In the genomic region with DNA sequence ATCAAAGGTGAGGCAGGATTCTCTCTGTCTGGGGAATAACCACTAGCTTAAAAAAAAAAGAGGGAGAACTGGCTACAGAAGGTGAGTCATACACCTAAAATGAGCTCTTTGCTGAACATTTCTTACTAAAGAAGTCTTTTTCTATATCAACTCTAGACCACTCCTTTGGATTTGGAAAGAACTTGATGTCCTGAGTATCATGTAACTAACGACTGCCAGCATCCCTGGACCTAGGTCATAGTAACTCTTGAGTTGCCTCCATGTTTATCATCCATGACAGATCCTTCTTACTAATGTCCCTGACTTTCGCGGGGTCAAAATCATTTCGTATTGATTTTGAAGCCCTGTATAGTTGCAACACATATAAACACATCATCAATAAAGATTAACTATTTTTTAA, we compare ENCODE assay signal across 24 cellular contexts.
"Had no signal": no experiment of that assay in that cellular context is flagged by ENCODE, and none has a peak within 500 bp of the region (broad histone marks: within the 10 kb centered on the region; RNA-seq: fewer than 3 reads in every experiment).

No MANE protein-coding gene starts in this region.

- H3K36me3 Mint-ChIP-seq: natural killer cell treated with Interleukin-12 subunit alpha and Interleukin-12 subunit beta and Interleukin-15 and Interleukin-18, amount 100 ng/mL, for 72 hours had no signal

- ATAC-seq: activated CD4-positive, alpha-beta T cell treated with anti-CD3 and anti-CD28 coated beads for 36 hours; activated CD8-positive, alpha-beta memory T cell treated with anti-CD3 and anti-CD28 coated beads, Interleukin-2, amount 10 ng/mL, durations not matched to agents 7 days and 5 days; lower lobe of right lung; natural killer cell treated with Interleukin-12 subunit alpha and Interleukin-12 subunit beta and Interleukin-15 and Interleukin-18, amount 100 ng/mL, for 72 hours; pancreas; right lobe of liver had no signal

- H3K4me3 ChIP-seq: cardiac muscle cell, esophagus muscularis mucosa, hepatocyte, lower lobe of right lung, pancreas, right lobe of liver, suprapubic skin had no signal

- H2AFZ ChIP-seq: hepatocyte had no signal

- DNase-seq: activated CD4-positive, alpha-beta memory T cell treated with anti-CD3 and anti-CD28 coated beads for 36 hours; activated CD4-positive, alpha-beta T cell treated with anti-CD3 and anti-CD28 coated beads for 36 hours; activated CD8-positive, alpha-beta memory T cell treated with anti-CD3 and anti-CD28 coated beads, Interleukin-2, amount 10 ng/mL, durations not matched to agents 7 days and 5 days; activated naive CD4-positive, alpha-beta T cell; activated naive CD8-positive, alpha-beta T cell treated with anti-CD3 and anti-CD28 coated beads, Interleukin-2, amount 10 ng/mL, durations not matched to agents 7 days and 5 days; aorta; effector CD8-positive, alpha-beta T cell; islet precursor cell; lower lobe of right lung; pancreas; right lobe of liver; small intestine; stimulated activated CD4-positive, alpha-beta T cell treated with anti-CD3 and anti-CD28 coated beads, Interleukin-15, amount 100 ng/mL, for 24 hours; stimulated activated CD4-positive, alpha-beta T cell treated with anti-CD3 and anti-CD28 coated beads, Interleukin-2, amount 100 ng/mL, for 48 hours had no signal

- H3K27me3 Mint-ChIP-seq: activated CD4-positive, alpha-beta memory T cell treated with anti-CD3 and anti-CD28 coated beads for 36 hours; activated CD4-positive, alpha-beta T cell treated with anti-CD3 and anti-CD28 coated beads for 36 hours; activated CD8-positive, alpha-beta memory T cell treated with anti-CD3 and anti-CD28 coated beads, Interleukin-2, amount 10 ng/mL, durations not matched to agents 7 days and 5 days; activated naive CD8-positive, alpha-beta T cell treated with anti-CD3 and anti-CD28 coated beads, Interleukin-2, amount 10 ng/mL, durations not matched to agents 7 days and 5 days; dendritic cell treated with granulocyte-macrophage colony-stimulating factor and Interleukin-4, amounts not matched to agents 40 ng/mL and 50 ng/mL, for 4 days; natural killer cell treated with Interleukin-12 subunit alpha and Interleukin-12 subunit beta and Interleukin-15 and Interleukin-18, amount 100 ng/mL, for 72 hours; stimulated activated naive CD8-positive, alpha-beta T cell treated with anti-CD3 and anti-CD28 coated beads, Interleukin-15, Interleukin-2, amounts not matched to agents 100 ng/mL and 50 ng/mL, for 24 hours had no signal

- H3K27ac ChIP-seq: cardiac muscle cell, esophagus muscularis mucosa, hepatocyte, lower lobe of right lung, neutrophil, pancreas, right lobe of liver, suprapubic skin had no signal

- H3K27me3 ChIP-seq: cardiac muscle cell, esophagus muscularis mucosa, hepatocyte, neutrophil, pancreas, right lobe of liver, suprapubic skin had no signal

- H3K4me2 ChIP-seq: hepatocyte had no signal

- H3K4me1 ChIP-seq: lower lobe of right lung, pancreas, right lobe of liver, suprapubic skin had no signal

- H3K27ac Mint-ChIP-seq: activated CD4-positive, alpha-beta memory T cell treated with anti-CD3 and anti-CD28 coated beads for 36 hours; activated CD4-positive, alpha-beta T cell treated with anti-CD3 and anti-CD28 coated beads for 36 hours; activated CD8-positive, alpha-beta memory T cell treated with anti-CD3 and anti-CD28 coated beads, Interleukin-2, amount 10 ng/mL, durations not matched to agents 7 days and 5 days; activated naive CD8-positive, alpha-beta T cell treated with anti-CD3 and anti-CD28 coated beads, Interleukin-2, amount 10 ng/mL, durations not matched to agents 7 days and 5 days; dendritic cell treated with granulocyte-macrophage colony-stimulating factor and Interleukin-4, amounts not matched to agents 40 ng/mL and 50 ng/mL, for 4 days; natural killer cell treated with Interleukin-12 subunit alpha and Interleukin-12 subunit beta and Interleukin-15 and Interleukin-18, amount 100 ng/mL, for 72 hours; stimulated activated naive CD8-positive, alpha-beta T cell treated with anti-CD3 and anti-CD28 coated beads, Interleukin-15, Interleukin-2, amounts not matched to agents 100 ng/mL and 50 ng/mL, for 24 hours; T-helper 2 cell treated with Interferon-gamma antibody and Interleukin-4, amounts not matched to agents 5 μg/mL and 100 μg/mL, for 36 hours had no signal

- H3K4me3 Mint-ChIP-seq: activated CD4-positive, alpha-beta memory T cell treated with anti-CD3 and anti-CD28 coated beads for 36 hours; activated CD4-positive, alpha-beta T cell treated with anti-CD3 and anti-CD28 coated beads for 36 hours; activated CD8-positive, alpha-beta memory T cell treated with anti-CD3 and anti-CD28 coated beads, Interleukin-2, amount 10 ng/mL, durations not matched to agents 7 days and 5 days; activated naive CD8-positive, alpha-beta T cell treated with anti-CD3 and anti-CD28 coated beads, Interleukin-2, amount 10 ng/mL, durations not matched to agents 7 days and 5 days; dendritic cell treated with granulocyte-macrophage colony-stimulating factor and Interleukin-4, amounts not matched to agents 40 ng/mL and 50 ng/mL, for 4 days; natural killer cell treated with Interleukin-12 subunit alpha and Interleukin-12 subunit beta and Interleukin-15 and Interleukin-18, amount 100 ng/mL, for 72 hours; stimulated activated naive CD8-positive, alpha-beta T cell treated with anti-CD3 and anti-CD28 coated beads, Interleukin-15, Interleukin-2, amounts not matched to agents 100 ng/mL and 50 ng/mL, for 24 hours; T-helper 2 cell treated with Interferon-gamma antibody and Interleukin-4, amounts not matched to agents 5 μg/mL and 100 μg/mL, for 36 hours had no signal

- H3K9me3 ChIP-seq: esophagus muscularis mucosa, lower lobe of right lung, neutrophil, pancreas, right lobe of liver, suprapubic skin had no signal

- H3K36me3 ChIP-seq: cardiac muscle cell, pancreas, right lobe of liver, suprapubic skin had no signal

- FAIRE-seq: pancreas, small intestine, TTC549 had no signal

- H3K9me3 Mint-ChIP-seq: activated CD4-positive, alpha-beta memory T cell treated with anti-CD3 and anti-CD28 coated beads for 36 hours; activated naive CD8-positive, alpha-beta T cell treated with anti-CD3 and anti-CD28 coated beads, Interleukin-2, amount 10 ng/mL, durations not matched to agents 7 days and 5 days; dendritic cell treated with granulocyte-macrophage colony-stimulating factor and Interleukin-4, amounts not matched to agents 40 ng/mL and 50 ng/mL, for 4 days; natural killer cell treated with Interleukin-12 subunit alpha and Interleukin-12 subunit beta and Interleukin-15 and Interleukin-18, amount 100 ng/mL, for 72 hours; stimulated activated naive CD8-positive, alpha-beta T cell treated with anti-CD3 and anti-CD28 coated beads, Interleukin-15, Interleukin-2, amounts not matched to agents 100 ng/mL and 50 ng/mL, for 24 hours; T-helper 2 cell treated with Interferon-gamma antibody and Interleukin-4, amounts not matched to agents 5 μg/mL and 100 μg/mL, for 36 hours had no signal
